Comparison of ENCODE assay signal across 8 cellular contexts in the genomic region with DNA sequence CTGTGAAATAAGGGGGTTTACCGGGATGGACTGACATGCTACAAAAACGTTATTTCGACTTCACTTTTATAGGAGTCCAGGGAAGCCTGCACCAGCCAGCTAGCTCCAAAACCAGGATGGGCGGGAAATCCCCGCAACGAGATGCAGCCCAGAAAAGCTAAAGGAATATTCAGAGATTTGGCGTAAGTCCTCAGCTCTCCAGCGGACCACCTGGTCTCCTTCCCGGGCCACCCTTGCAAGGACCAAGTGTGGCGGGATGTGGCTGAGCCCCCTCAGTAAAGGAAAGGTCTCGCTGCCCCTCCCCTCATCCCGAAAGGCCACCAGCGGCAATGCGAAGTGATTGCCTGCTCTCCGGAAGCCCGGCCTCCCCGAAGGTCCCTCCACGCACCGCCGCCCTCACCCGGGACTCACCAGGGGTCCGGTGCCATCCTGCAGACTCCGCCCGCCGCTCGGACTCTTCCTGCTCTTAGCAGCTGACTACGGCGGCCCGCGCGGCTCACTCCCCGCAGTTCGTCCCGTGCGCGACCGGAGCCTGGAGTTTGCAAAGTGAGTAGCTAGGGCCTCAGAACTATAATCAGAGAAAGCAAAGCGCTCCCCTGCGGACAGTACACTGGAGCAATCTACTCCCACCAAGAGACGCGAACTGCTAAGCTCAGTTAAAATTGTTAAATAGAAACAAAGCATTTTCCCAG. TPM values are rescaled to one million over a fixed set of nuclear protein-coding genes. Genes with fewer than 3 reads are reported as not detected.
A peak's percentile ranks its signal among the peaks of the same experiment; 100 is the strongest.
DNase-seq lines count a peak whose midpoint lies in the region; ATAC-seq and TF ChIP-seq lines count a peak whose summit lies in the region.

A gene with protein sequence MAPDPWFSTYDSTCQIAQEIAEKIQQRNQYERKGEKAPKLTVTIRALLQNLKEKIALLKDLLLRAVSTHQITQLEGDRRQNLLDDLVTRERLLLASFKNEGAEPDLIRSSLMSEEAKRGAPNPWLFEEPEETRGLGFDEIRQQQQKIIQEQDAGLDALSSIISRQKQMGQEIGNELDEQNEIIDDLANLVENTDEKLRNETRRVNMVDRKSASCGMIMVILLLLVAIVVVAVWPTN (minus strand): TSS at position 440 of the 692 bp plus-strand sequence. CDS start 12 bp downstream, at position 428.

- TF ChIP-seq CTCF in omental fat pad (IDR thresholded peaks at IDR 0.05) = no peak

- peak; percentile 85 for ATAC-seq in GM21723 (IDR thresholded peaks at IDR 0.05; ENCODE audit: unreplicated experiment)
- peak; percentile 93 for ATAC-seq in omental fat pad (ENCODE audit: low FRiP score)

- peak within 1 kb of the TSS; percentile 14 for H3K27ac ChIP-seq in temporal lobe (ENCODE audit: low read depth, low read length)

- DNase-seq in Daoy (ENCODE audit: low read depth) (peak; percentile 88), Kasumi-1 (lab: John Stamatoyannopoulos, UW) (peak; percentile 58 to 63), SKM-1 (lab: John Stamatoyannopoulos, UW; ENCODE audit: unreplicated experiment) (peak; percentile 65), glomerular endothelial cell (ENCODE audit: extremely low read depth, low read depth, low spot score) (no peak), omental fat pad (ENCODE audit: low spot score) (peak; percentile 95)
- peak; percentile 82 for DNase-seq in activated naive CD4-positive, alpha-beta T cell treated with anti-CD3 and anti-CD28 coated beads, Interleukin-2, amount 50 U/mL, for 16 hours

RNA-seq across cellular contexts. Expression of the gene that starts here (rescaled TPM):
- 52.7 and 76.9 TPM in 2 replicates for total RNA-seq in Daoy (2014; rRNA removed; shearing (Covaris generic))
- 81.6 and 114 TPM in 2 replicates for total RNA-seq in glomerular endothelial cell
- total RNA-seq in omental fat pad = 10 to 100 TPM; 58.6 to 86.9 (median 66.3) TPM
- 42.3 TPM for total RNA-seq in temporal lobe
